ENCODE assay signal across 10 cellular contexts in genomic region chr13:50916701-50917184, GRCh38. TPM values are rescaled to one million over a fixed set of nuclear protein-coding genes. Genes with fewer than 3 reads are reported as not detected.
A peak's percentile ranks its signal among the peaks of the same experiment; 100 is the strongest.
DNase-seq lines count a peak whose midpoint lies in the region; ATAC-seq and TF ChIP-seq lines count a peak whose summit lies in the region.
"Had no signal": no experiment of that assay in that cellular context is flagged by ENCODE, and none has a peak within 500 bp of the region (broad histone marks: within the 10 kb centered on the region; RNA-seq: fewer than 3 reads in every experiment).

No MANE protein-coding gene starts in this region.

- TF ChIP-seq POLR2A in thyroid gland (IDR thresholded peaks at IDR 0.05), result no peak

- H2AFZ ChIP-seq in OCI-LY7 (ENCODE audit: low read length), result no peak overlapping the region

- TF ChIP-seq CTCF in OCI-LY7 (conservative IDR thresholded peaks at IDR 0.05; ENCODE audit: low read length) (no peak), left ventricle myocardium inferior (IDR thresholded peaks at IDR 0.05; ENCODE audit: borderline replicate concordance) (no peak), thyroid gland (IDR thresholded peaks at IDR 0.05) (no peak)

- H3K36me3 ChIP-seq in OCI-LY7 (ENCODE audit: insufficient read depth, low read length), result peaks cover 42% of the 10 kb centered on the region
- H3K36me3 ChIP-seq in left ventricle myocardium inferior, result peaks cover under 1% of the 10 kb centered on the region
- H3K36me3 ChIP-seq in thyroid gland, result no peaks in the 10 kb centered on the region

- ATAC-seq in GM19397 (IDR thresholded peaks at IDR 0.05; ENCODE audit: unreplicated experiment) (no peak), HG02798 (IDR thresholded peaks at IDR 0.05; ENCODE audit: poor library complexity, unreplicated experiment) (no peak)

- peak overlapping the region; percentile 84 for H3K4me2 ChIP-seq in OCI-LY7 (ENCODE audit: low read length)
- H3K4me2 ChIP-seq: KMS-11 had no signal

- H3K27me3 Mint-ChIP-seq in activated naive CD4-positive, alpha-beta T cell treated with anti-CD3 and anti-CD28 coated beads, Interleukin-2, amount 10 ng/mL, durations not matched to agents 7 days and 5 days, result no peaks in the 10 kb centered on the region

- peaks cover 29% of the 10 kb centered on the region; the same call in 1 of the 2 replicates for H4K20me1 ChIP-seq in OCI-LY7 (ENCODE audit: insufficient read depth, low read length)

- H3K27ac Mint-ChIP-seq in activated naive CD4-positive, alpha-beta T cell treated with anti-CD3 and anti-CD28 coated beads, Interleukin-2, amount 10 ng/mL, durations not matched to agents 7 days and 5 days, result peak overlapping the region; percentile 90

- peaks cover 100% of the 10 kb centered on the region for H3K79me2 ChIP-seq in OCI-LY7 (ENCODE audit: insufficient read depth, low read depth, low read length)

- peaks cover 9% of the 10 kb centered on the region for H3K9me3 Mint-ChIP-seq in activated naive CD4-positive, alpha-beta T cell treated with anti-CD3 and anti-CD28 coated beads, Interleukin-2, amount 10 ng/mL, durations not matched to agents 7 days and 5 days

- WGBS in thyroid gland, 2 donors, result 35 to 49% methylated on average over 2 of the region's 2 CpGs

- BruUV-seq in OCI-LY7 (replicated peaks; lab: Mats Ljungman, UMichigan), result no TSS peak

- peaks cover 58% of the 10 kb centered on the region for H3K4me1 ChIP-seq in OCI-LY7 (ENCODE audit: insufficient read depth, low read length, poor library complexity, severe bottlenecking)
- peaks cover 80% of the 10 kb centered on the region for H3K4me1 ChIP-seq in left ventricle myocardium inferior
- H3K4me1 ChIP-seq in thyroid gland, result peaks cover 19 to 49% of the 10 kb centered on the region in 2 donors

- H3K4me3 Mint-ChIP-seq in activated naive CD4-positive, alpha-beta T cell treated with anti-CD3 and anti-CD28 coated beads, Interleukin-2, amount 10 ng/mL, durations not matched to agents 7 days and 5 days, result no peak overlapping the region

- POLR2A ChIA-PET in OCI-LY7 (lab: Charles Lee), result interaction anchor here (0.7 to 2.1 kb wide), 7 partner anchors 9 to 836 kb away, joined by 3 to 7 read pairs (median 3); no protein-coding TSS in a partner anchor

- no peaks in the 10 kb centered on the region for H3K9me2 ChIP-seq in OCI-LY7 (ENCODE audit: insufficient read depth, low read length)

- H3K4me1 Mint-ChIP-seq in activated naive CD4-positive, alpha-beta T cell treated with anti-CD3 and anti-CD28 coated beads, Interleukin-2, amount 10 ng/mL, durations not matched to agents 7 days and 5 days, result peaks cover 69% of the 10 kb centered on the region

- H3K27ac ChIP-seq in OCI-LY7 (ENCODE audit: low read depth, low read length, poor library complexity, severe bottlenecking) (peak overlapping the region; percentile 73), left ventricle myocardium inferior (replicated peaks) (peak overlapping the region; percentile 75), thyroid gland (peak overlapping the region in 2 of 3 donors; percentile 16 to 31)
- H3K27ac ChIP-seq: KMS-11 had no signal

- CTCF ChIA-PET in activated naive CD4-positive, alpha-beta T cell treated with anti-CD3 and anti-CD28 coated beads, Interleukin-2, amount 10 ng/mL, durations not matched to agents 7 days and 5 days (lab: Charles Lee), result interaction anchor here (0.7 kb wide), 1 partner anchor 142 kb away, joined by 3 read pairs; no protein-coding TSS in a partner anchor
- CTCF ChIA-PET in OCI-LY7 (lab: Charles Lee; ENCODE audit: unreplicated experiment), result no interaction called here

- H3K4me3 ChIP-seq in OCI-LY7 (ENCODE audit: low read depth, low read length, poor library complexity, severe bottlenecking), result peak overlapping the region; percentile 41
- H3K4me3 ChIP-seq in left ventricle myocardium inferior, result no peak overlapping the region
- no peak overlapping the region for H3K4me3 ChIP-seq in thyroid gland (replicated peaks in 1 of 3)

- DNase-seq in activated naive CD4-positive, alpha-beta T cell treated with anti-CD3 and anti-CD28 coated beads, Interleukin-2, amount 10 ng/mL, durations not matched to agents 7 days and 5 days, result no peak
- DNase-seq in activated naive CD4-positive, alpha-beta T cell (lab: John Stamatoyannopoulos, UW), result no peak
- DNase-seq in OCI-LY7 (ENCODE audit: low spot score) (peak; percentile 84), left ventricle myocardium inferior (peak; percentile 17), thyroid gland (peak in 1 of 2 donors; percentile 13), H4 (ENCODE audit: low spot score) (no peak)
- DNase-seq: Caco-2 had no signal

- no peaks in the 10 kb centered on the region for H3K27me3 ChIP-seq in left ventricle myocardium inferior (ENCODE audit: low read depth)
- no peaks in the 10 kb centered on the region for H3K27me3 ChIP-seq in thyroid gland

- H3K9me3 ChIP-seq in OCI-LY7 (ENCODE audit: low read length), result peaks cover 26% of the 10 kb centered on the region; the same call in 1 of the 2 replicates
- H3K9me3 ChIP-seq in left ventricle myocardium inferior (replicated peaks), result peaks cover 1% of the 10 kb centered on the region
- no peaks in the 10 kb centered on the region for H3K9me3 ChIP-seq in thyroid gland

- H3K36me3 Mint-ChIP-seq in activated naive CD4-positive, alpha-beta T cell treated with anti-CD3 and anti-CD28 coated beads, Interleukin-2, amount 10 ng/mL, durations not matched to agents 7 days and 5 days, result peaks cover 45% of the 10 kb centered on the region

- intact Hi-C loops in OCI-LY7 (cut with micrococcal nuclease; ENCODE audit: unreplicated experiment) (no loop called here), left ventricle myocardium inferior (cut with micrococcal nuclease) (no loop called here), thyroid gland (cut with DNase I) (loop anchor here (10.0 kb wide), 1 partner anchor 942 kb away; no protein-coding TSS in a partner anchor)

RNA-seq across cellular contexts. Expression of gene RNASEH2B, which starts 7.2 kb away (rescaled TPM):
- 322 and 392 TPM in 2 replicates for total RNA-seq in OCI-LY7 (2014; rRNA removed; shearing (Covaris generic))
- 225 and 277 TPM in 2 replicates for total RNA-seq in OCI-LY7 (2022)
- total RNA-seq in left ventricle myocardium inferior, result 42.7 TPM
- total RNA-seq in thyroid gland, result 100 to 1,000 TPM in 1 of 4 donors, 10 to 100 TPM in 3; 51.5 to 116 (median 79.8) TPM
- 51.3 and 53.3 TPM in 2 replicates for total RNA-seq in H4 (2014; rRNA removed; shearing (Covaris generic))

Comparison
In these comparisons a context has a peak if more than half of its experiments do, and no peak if none do; other contexts are left out.
1. DNase-seq: peak in OCI-LY7 (single experiment) and left ventricle myocardium inferior (single experiment); none in activated naive CD4-positive, alpha-beta T cell treated with anti-CD3 and anti-CD28 coated beads, Interleukin-2, amount 10 ng/mL, durations not matched to agents 7 days and 5 days (single experiment), activated naive CD4-positive, alpha-beta T cell (0 of 4) and H4 (single experiment).
2. H3K27ac ChIP-seq: peak in every context shown above with its lines; median percentile 75 in left ventricle myocardium inferior; 73 in OCI-LY7; 24 in thyroid gland.